In genomic region chr10:17292375-17292774, GRCh38 we compare ENCODE assay signal across 23 cellular contexts.
"Had no signal": no experiment of that assay in that cellular context is flagged by ENCODE, and none has a peak within 500 bp of the region (broad histone marks: within the 10 kb centered on the region; RNA-seq: fewer than 3 reads in every experiment).

No MANE protein-coding gene starts in this region.

- H3K4me2 ChIP-seq: SK-N-SH had no signal

- FAIRE-seq: RCC 7860 had no signal

- H3K27ac ChIP-seq: RWPE1 had no signal

- H3K9me3 ChIP-seq: MG63, SK-N-SH had no signal

- H3K4me3 ChIP-seq: MG63 had no signal

- H3K36me3 ChIP-seq: MG63 had no signal

- DNase-seq: Karpas-422, KG1, MG63, NCI-H1092, NCI-H1105 treated with DMSO at 0.1 percent for 48 hours, NCI-H1417 treated with DMSO at 0.1 percent for 48 hours, NCI-H146, NCI-H1694 treated with DMSO at 0.1 percent for 48 hours, NCI-H1930, NCI-H2081, NCI-H2171, NCI-H226, NCI-H446, NCI-H510A, NCI-H524 treated with DMSO at 0.1 percent for 48 hours, NCI-H69, NCI-H774, SHP77, SK-N-SH, SW 1271, T-cell had no signal

- H3K9ac ChIP-seq: SK-N-SH had no signal

- ATAC-seq: T-cell had no signal
